In the genomic region with DNA sequence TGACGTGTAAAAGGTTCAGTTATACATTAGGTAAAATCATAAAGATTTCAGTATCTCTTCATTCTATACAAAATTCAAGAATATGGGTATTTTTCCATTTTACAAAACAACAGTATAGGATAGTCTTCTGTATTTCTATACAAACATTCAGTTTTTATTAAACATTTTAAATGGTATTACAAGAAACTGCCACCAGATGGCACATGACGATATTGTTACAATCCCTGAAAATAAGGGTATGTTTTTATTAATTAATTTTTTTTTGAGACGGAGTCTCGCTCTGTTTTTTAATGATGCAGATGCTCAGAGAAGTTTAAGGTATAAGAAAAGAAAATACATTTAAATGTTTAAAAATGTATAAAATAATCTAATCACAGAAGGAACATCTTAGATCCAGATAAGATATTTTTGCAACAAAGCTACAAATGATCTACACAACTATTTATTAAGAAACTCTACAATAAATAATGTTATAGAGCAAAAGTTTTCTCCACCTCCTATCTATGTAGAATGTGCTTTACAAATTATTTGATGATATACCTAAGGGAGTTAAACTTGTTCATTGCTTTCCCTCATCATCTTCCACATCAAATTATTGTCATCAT, we compare ENCODE assay signal across 9 cellular contexts. TPM values are rescaled to one million over a fixed set of nuclear protein-coding genes. Genes with fewer than 3 reads are reported as not detected.
DNase-seq lines count a peak whose midpoint lies in the region; ATAC-seq, FAIRE-seq and TF ChIP-seq lines count a peak whose summit lies in the region.
"Had no signal": no experiment of that assay in that cellular context is flagged by ENCODE, and none has a peak within 500 bp of the region (broad histone marks: within the 10 kb centered on the region; RNA-seq: fewer than 3 reads in every experiment).

No MANE protein-coding gene starts in this region.

- ATAC-seq in HG03280 (IDR thresholded peaks at IDR 0.05; ENCODE audit: unreplicated experiment): no peak

- peaks cover 3% of the 10 kb centered on the region for H3K9me3 Mint-ChIP-seq in neural progenitor cell

- POLR2A ChIA-PET in RWPE1 (lab: Yijun Ruan, JAX; ENCODE audit: low non-redundant PET): interaction anchor here (0.6 to 0.7 kb wide), 2 partner anchors 24 to 34 kb away, joined by 3 to 4 read pairs; no protein-coding TSS in a partner anchor
- POLR2A ChIA-PET in endothelial cell of umbilical vein (lab: Charles Lee): no interaction called here

- H3K27me3 ChIP-seq in endothelial cell of umbilical vein (ENCODE audit: control insufficient read depth in 2 of 2, insufficient read depth in 2 of 2, low read length in 2 of 2): no peaks in the 10 kb centered on the region
- no peaks in the 10 kb centered on the region for H3K27me3 ChIP-seq in neural progenitor cell

- no peaks in the 10 kb centered on the region for H4K20me1 ChIP-seq in endothelial cell of umbilical vein (replicated peaks; ENCODE audit: control insufficient read depth, extremely low read depth, insufficient read depth, low read length)
- H4K20me1 ChIP-seq in neural progenitor cell (ENCODE audit: low read depth): no peaks in the 10 kb centered on the region

- no peaks in the 10 kb centered on the region for H3K4me1 Mint-ChIP-seq in neural progenitor cell

- H3K27ac Mint-ChIP-seq in neural progenitor cell: no peak overlapping the region

- H3K9ac ChIP-seq in endothelial cell of umbilical vein (replicated peaks; ENCODE audit: extremely low read depth, insufficient read depth, low read length) (no peak overlapping the region), neural progenitor cell (no peak overlapping the region)

- H3K4me3 ChIP-seq in endothelial cell of umbilical vein (replicated peaks in 1 of 3; ENCODE audit: insufficient read depth in 1 of 3, low read depth in 1 of 3, low read length in 3 of 3) (no peak overlapping the region), neural progenitor cell (no peak overlapping the region)

- CTCF ChIA-PET in RWPE1 (lab: Yijun Ruan, JAX) (interaction anchor here (0.6 to 1.1 kb wide), 9 partner anchors 13 to 1453 kb away, joined by 3 to 4 read pairs (median 3); no protein-coding TSS in a partner anchor), endothelial cell of umbilical vein (lab: Charles Lee) (interaction anchor here (0.6 to 3.8 kb wide), 24 partner anchors 14 to 447 kb away, joined by 3 to 54 read pairs (median 8); partner anchors contain the start of genes AP4B1, DCLRE1B, HIPK1 and OLFML3)

- H3K9me3 ChIP-seq in endothelial cell of umbilical vein (replicated peaks; ENCODE audit: control insufficient read depth, insufficient read depth, low read length): no peaks in the 10 kb centered on the region
- H3K9me3 ChIP-seq in neural progenitor cell (ENCODE audit: low read depth): no peaks in the 10 kb centered on the region
- H3K9me3 ChIP-seq: Caco-2 had no signal

- H3K79me2 ChIP-seq in endothelial cell of umbilical vein (ENCODE audit: control insufficient read depth, insufficient read depth, low read length): no peaks in the 10 kb centered on the region
- no peaks in the 10 kb centered on the region for H3K79me2 ChIP-seq in neural progenitor cell (ENCODE audit: low read depth)

- no peak for TF ChIP-seq POLR2A in endothelial cell of umbilical vein (IDR thresholded peaks at IDR 0.05; ENCODE audit: low read depth, low read length)

- H3K36me3 Mint-ChIP-seq in neural progenitor cell: no peaks in the 10 kb centered on the region

- intact Hi-C loops in endothelial cell of umbilical vein (cut with micrococcal nuclease): loop anchor here (1.0 to 5.0 kb wide), 5 partner anchors 70 to 447 kb away; partner anchors contain the start of genes DCLRE1B and OLFML3

- H3K9me1 ChIP-seq in endothelial cell of umbilical vein (replicated peaks; ENCODE audit: control insufficient read depth, extremely low read depth, insufficient read depth, low read length): no peaks in the 10 kb centered on the region

- H3F3A ChIP-seq in neural progenitor cell (ENCODE audit: low read depth): no peaks in the 10 kb centered on the region

- H3K4me2 ChIP-seq in endothelial cell of umbilical vein (ENCODE audit: insufficient read depth, low read length) (no peak overlapping the region), neural progenitor cell (no peak overlapping the region)

- BruUV-seq in endothelial cell of umbilical vein (replicated peaks; lab: Mats Ljungman, UMichigan): no TSS peak

- no peak overlapping the region for H3K27ac ChIP-seq in RWPE1
- H3K27ac ChIP-seq in endothelial cell of umbilical vein (ENCODE audit: insufficient read depth, low read depth, low read length): no peak overlapping the region
- H3K27ac ChIP-seq in neural progenitor cell: no peak overlapping the region

- TF ChIP-seq CTCF in RWPE1 (conservative IDR thresholded peaks at IDR 0.05; ENCODE audit: low read depth) (peak; percentile 71), endothelial cell of umbilical vein (IDR thresholded peaks at IDR 0.05; ENCODE audit: extremely low read depth in 1 of 2, insufficient read depth in 1 of 2, low read depth in 1 of 2, low read length in 2 of 2) (peak; percentile 11 to 12), neural progenitor cell (IDR thresholded peaks at IDR 0.05) (peak; percentile 68)

- H3K36me3 ChIP-seq in endothelial cell of umbilical vein (ENCODE audit: control insufficient read depth in 2 of 2, extremely low read depth in 1 of 2, insufficient read depth in 2 of 2, low read length in 2 of 2) (no peaks in the 10 kb centered on the region), neural progenitor cell (no peaks in the 10 kb centered on the region)

- DNase-seq in NCI-H2081 (lab: John Stamatoyannopoulos, UW) (peak; percentile 28 to 34), NCI-H2081 treated with DMSO at 0.1 percent for 48 hours (lab: John Stamatoyannopoulos, UW) (no peak), HT-29 (ENCODE audit: low spot score) (peak; percentile 85), RWPE1 (ENCODE audit: low spot score) (peak; percentile 45), endothelial cell of umbilical vein (ENCODE audit: low read depth, low spot score) (peak; percentile 72), neural progenitor cell (ENCODE audit: low spot score) (peak; percentile 42)
- DNase-seq in activated naive CD4-positive, alpha-beta T cell treated with Interleukin-2 at 50 U/mL for 16 hours: no peak

- FAIRE-seq in endothelial cell of umbilical vein (lab: Jason Lieb, UNC): no peak

- H2AFZ ChIP-seq in endothelial cell of umbilical vein (ENCODE audit: low read depth, low read length) (no peak overlapping the region), neural progenitor cell (replicated peaks) (no peak overlapping the region)

- no peak overlapping the region for H3K4me3 Mint-ChIP-seq in neural progenitor cell

- H3K4me1 ChIP-seq in endothelial cell of umbilical vein (ENCODE audit: control insufficient read depth, extremely low read depth, insufficient read depth, low read length): no peaks in the 10 kb centered on the region
- no peaks in the 10 kb centered on the region for H3K4me1 ChIP-seq in neural progenitor cell
- H3K4me1 ChIP-seq: Caco-2 had no signal

- no peaks in the 10 kb centered on the region for H3K27me3 Mint-ChIP-seq in neural progenitor cell (ENCODE audit: insufficient read depth, low read depth)

- dilution Hi-C loops in endothelial cell of umbilical vein (cut with MboI; ENCODE audit: extremely low pct_ligation_motif_present, low sequenced_read_pairs): no loop called here

TF ChIP-seq in endothelial cell of umbilical vein, 7 proteins besides CTCF, POLR2A, EP300 and RAD21 (continues in another document):
- TF ChIP-seq MYC (IDR thresholded peaks at IDR 0.05; ENCODE audit: low read depth, low read length): no peak
- TF ChIP-seq MAX (IDR thresholded peaks at IDR 0.05; ENCODE audit: insufficient read depth, insufficient read length): no peak
- TF ChIP-seq EZH2 (IDR thresholded peaks at IDR 0.05; ENCODE audit: borderline replicate concordance, low read depth, low read length, severe bottlenecking): no peak

RNA-seq across cellular contexts. Expression of gene RSBN1, which starts 23.5 kb away (rescaled TPM):
- total RNA-seq in HT-29 (2014; rRNA removed; shearing (Covaris generic)): 4.0 and 4.2 TPM in 2 replicates
- total RNA-seq in endothelial cell of umbilical vein (10.8 and 13.4 TPM in 2 replicates), neural progenitor cell (ENCODE audit: low replicate concordance) (30.2 and 40.1 TPM in 2 replicates)
- polyA plus RNA-seq in endothelial cell of umbilical vein: 3.5 and 4.0 TPM in 2 replicates
- polyA plus RNA-seq in endothelial cell of umbilical vein (2011; cell fraction: cytosol; rRNA removed): 3.9 and 4.3 TPM in 2 replicates
- polyA plus RNA-seq in endothelial cell of umbilical vein (2011; cell fraction: nucleus; rRNA removed): 8.4 and 10.5 TPM in 2 replicates
- 6.1 and 7.7 TPM in 2 replicates for polyA plus RNA-seq in endothelial cell of umbilical vein (2012)
- 10.4 and 15.9 TPM in 2 replicates for polyA minus RNA-seq in endothelial cell of umbilical vein
- polyA minus RNA-seq in endothelial cell of umbilical vein (2011; cell fraction: cytosol; rRNA and poly(A)+ RNA removed): 12.6 TPM
- 12.1 and 15.1 TPM in 2 replicates for polyA minus RNA-seq in endothelial cell of umbilical vein (2011; cell fraction: nucleus; rRNA and poly(A)+ RNA removed)

RNA-seq across cellular contexts. Expression of gene PTPN22, which starts 35.7 kb away (rescaled TPM):
- total RNA-seq in HT-29 (2014; rRNA removed; shearing (Covaris generic)): 0.05 TPM in 1 of 2 replicates, not detected in the other
- total RNA-seq in endothelial cell of umbilical vein (not detected in 2 replicates), neural progenitor cell (ENCODE audit: low replicate concordance) (not detected in 2 replicates)
- polyA plus RNA-seq in endothelial cell of umbilical vein: not detected in 2 replicates
- polyA plus RNA-seq in endothelial cell of umbilical vein (2011; cell fraction: cytosol; rRNA removed): 0.05 and 0.08 TPM in 2 replicates
- 0.10 and 0.24 TPM in 2 replicates for polyA plus RNA-seq in endothelial cell of umbilical vein (2011; cell fraction: nucleus; rRNA removed)
- polyA plus RNA-seq in endothelial cell of umbilical vein (2012): 3.7 and 6.4 TPM in 2 replicates
- 0.11 TPM in 1 of 2 replicates, not detected in the other for polyA minus RNA-seq in endothelial cell of umbilical vein
- not detected for polyA minus RNA-seq in endothelial cell of umbilical vein (2011; cell fraction: cytosol; rRNA and poly(A)+ RNA removed)
- not detected in 2 replicates for polyA minus RNA-seq in endothelial cell of umbilical vein (2011; cell fraction: nucleus; rRNA and poly(A)+ RNA removed)
- total RNA-seq: Caco-2 had no signal

RNA-seq across cellular contexts. Expression of gene BCL2L15, which starts 51.6 kb away (rescaled TPM):
- total RNA-seq in HT-29 (2014; rRNA removed; shearing (Covaris generic)): 18.2 and 23.4 TPM in 2 replicates
- total RNA-seq in endothelial cell of umbilical vein: 0.29 and 1.3 TPM in 2 replicates
- 0.28 and 0.40 TPM in 2 replicates for polyA plus RNA-seq in endothelial cell of umbilical vein
- 0.06 and 0.15 TPM in 2 replicates for polyA plus RNA-seq in endothelial cell of umbilical vein (2011; cell fraction: cytosol; rRNA removed)
- 1.4 and 2.5 TPM in 2 replicates for polyA plus RNA-seq in endothelial cell of umbilical vein (2011; cell fraction: nucleus; rRNA removed)
- 0.05 TPM in 1 of 2 replicates, not detected in the other for polyA plus RNA-seq in endothelial cell of umbilical vein (2012)
- 0.22 and 0.32 TPM in 2 replicates for polyA minus RNA-seq in endothelial cell of umbilical vein
- polyA minus RNA-seq in endothelial cell of umbilical vein (2011; cell fraction: cytosol; rRNA and poly(A)+ RNA removed): not detected
- 0.67 and 1.1 TPM in 2 replicates for polyA minus RNA-seq in endothelial cell of umbilical vein (2011; cell fraction: nucleus; rRNA and poly(A)+ RNA removed)
- 0.04 and 0.31 TPM in 2 replicates for total RNA-seq in neural progenitor cell (ENCODE audit: low replicate concordance)

Comparison
In these comparisons a context has a peak if more than half of its experiments do, and no peak if none do; other contexts are left out.
1. DNase-seq: peak in NCI-H2081 (2 of 2), HT-29 (single experiment), RWPE1 (single experiment), endothelial cell of umbilical vein (single experiment) and neural progenitor cell (single experiment); none in NCI-H2081 treated with DMSO at 0.1 percent for 48 hours (single experiment) and activated naive CD4-positive, alpha-beta T cell treated with Interleukin-2 at 50 U/mL for 16 hours (single experiment).
2. CTCF ChIP-seq: peak in every context shown above with its lines; median percentile 71 in RWPE1; 68 in neural progenitor cell; 12 in endothelial cell of umbilical vein.